ENCODE assay signal across 6 cellular contexts in the genomic region with DNA sequence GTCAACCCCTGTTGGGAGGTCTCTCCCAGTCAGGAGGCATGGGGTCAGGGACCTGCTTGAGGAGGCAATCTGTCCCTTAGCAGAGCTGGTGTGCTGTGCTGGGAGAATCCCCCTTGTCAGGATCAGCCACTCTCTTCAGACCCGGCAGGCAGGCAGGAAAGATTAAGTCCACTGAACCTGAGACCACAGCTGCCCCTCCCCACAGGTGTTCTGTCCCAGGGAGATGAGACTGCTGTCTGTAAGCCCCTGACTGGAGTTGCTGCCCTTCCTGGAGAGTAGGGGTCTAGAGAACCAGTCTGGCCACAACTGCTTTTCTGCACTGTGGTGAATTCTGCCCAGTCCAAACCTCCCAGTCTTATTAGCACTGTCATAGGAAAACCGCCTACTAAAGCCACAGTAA.
"Had no signal": no experiment of that assay in that cellular context is flagged by ENCODE, and none has a peak within 500 bp of the region (broad histone marks: within the 10 kb centered on the region; RNA-seq: fewer than 3 reads in every experiment).

No MANE protein-coding gene starts in this region.

- DNase-seq: GOT3, H7, HCEC 1CT, IMR-90, KG1 had no signal

- H3K4me3 ChIP-seq: K562 had no signal

- ATAC-seq: K562 had no signal
